Comparison of ENCODE assay signal across 1 cellular context in the genomic region with DNA sequence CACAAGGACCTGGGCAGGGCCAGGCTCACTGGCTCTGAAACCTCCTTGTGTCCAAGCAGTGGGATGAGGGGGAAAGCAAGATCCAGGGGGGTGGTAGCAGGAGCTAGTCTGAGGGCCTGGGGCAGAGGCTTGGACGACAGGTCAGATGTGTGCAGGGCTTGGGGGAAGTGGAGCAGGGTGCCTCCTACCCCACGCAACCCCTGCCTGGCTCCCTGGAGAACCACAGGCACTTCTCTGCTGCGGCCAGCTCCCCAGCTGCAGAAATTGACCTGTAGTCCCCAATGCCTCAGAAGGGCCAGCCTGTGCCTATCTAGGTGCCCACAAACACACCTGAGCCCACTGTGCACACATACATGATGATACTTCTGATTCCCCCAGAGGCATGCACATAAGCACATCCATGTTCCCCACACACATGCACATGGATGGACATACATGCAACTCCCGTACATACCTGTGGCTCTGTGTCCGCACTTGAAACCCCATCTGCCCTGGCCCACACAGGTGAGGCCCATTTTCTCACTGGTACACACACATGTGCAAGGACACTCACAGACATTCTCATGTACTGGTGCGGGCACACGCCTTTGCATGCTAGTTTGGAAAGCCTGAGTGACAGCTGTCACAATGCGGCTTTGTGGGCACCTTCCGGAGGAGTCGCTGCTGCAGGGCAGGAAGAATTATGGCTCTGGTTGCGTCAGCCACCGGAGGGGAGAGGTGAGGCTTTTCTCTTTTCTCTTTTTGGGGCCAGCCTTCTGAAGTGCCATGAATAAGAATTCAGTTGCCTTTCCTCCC.
TF ChIP-seq lines count a peak whose summit lies in the region.

No MANE protein-coding gene starts in this region.

TF ChIP-seq in GM23338, 12 proteins besides CTCF, POLR2A, EP300 and RAD21:
- no peak for TF ChIP-seq ZNF114 (CRISPR knock-in tag; IDR thresholded peaks at IDR 0.05)
- TF ChIP-seq CREB1 (CRISPR knock-in tag; IDR thresholded peaks at IDR 0.05; ENCODE audit: low read depth) = no peak
- TF ChIP-seq, protein P1, sequence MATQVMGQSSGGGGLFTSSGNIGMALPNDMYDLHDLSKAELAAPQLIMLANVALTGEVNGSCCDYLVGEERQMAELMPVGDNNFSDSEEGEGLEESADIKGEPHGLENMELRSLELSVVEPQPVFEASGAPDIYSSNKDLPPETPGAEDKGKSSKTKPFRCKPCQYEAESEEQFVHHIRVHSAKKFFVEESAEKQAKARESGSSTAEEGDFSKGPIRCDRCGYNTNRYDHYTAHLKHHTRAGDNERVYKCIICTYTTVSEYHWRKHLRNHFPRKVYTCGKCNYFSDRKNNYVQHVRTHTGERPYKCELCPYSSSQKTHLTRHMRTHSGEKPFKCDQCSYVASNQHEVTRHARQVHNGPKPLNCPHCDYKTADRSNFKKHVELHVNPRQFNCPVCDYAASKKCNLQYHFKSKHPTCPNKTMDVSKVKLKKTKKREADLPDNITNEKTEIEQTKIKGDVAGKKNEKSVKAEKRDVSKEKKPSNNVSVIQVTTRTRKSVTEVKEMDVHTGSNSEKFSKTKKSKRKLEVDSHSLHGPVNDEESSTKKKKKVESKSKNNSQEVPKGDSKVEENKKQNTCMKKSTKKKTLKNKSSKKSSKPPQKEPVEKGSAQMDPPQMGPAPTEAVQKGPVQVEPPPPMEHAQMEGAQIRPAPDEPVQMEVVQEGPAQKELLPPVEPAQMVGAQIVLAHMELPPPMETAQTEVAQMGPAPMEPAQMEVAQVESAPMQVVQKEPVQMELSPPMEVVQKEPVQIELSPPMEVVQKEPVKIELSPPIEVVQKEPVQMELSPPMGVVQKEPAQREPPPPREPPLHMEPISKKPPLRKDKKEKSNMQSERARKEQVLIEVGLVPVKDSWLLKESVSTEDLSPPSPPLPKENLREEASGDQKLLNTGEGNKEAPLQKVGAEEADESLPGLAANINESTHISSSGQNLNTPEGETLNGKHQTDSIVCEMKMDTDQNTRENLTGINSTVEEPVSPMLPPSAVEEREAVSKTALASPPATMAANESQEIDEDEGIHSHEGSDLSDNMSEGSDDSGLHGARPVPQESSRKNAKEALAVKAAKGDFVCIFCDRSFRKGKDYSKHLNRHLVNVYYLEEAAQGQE (IDR thresholded peaks at IDR 0.05; ENCODE audit: unreplicated experiment) = no peak
- no peak for TF ChIP-seq STAT1 (IDR thresholded peaks at IDR 0.05; ENCODE audit: unreplicated experiment)
- TF ChIP-seq ZNF331 (CRISPR knock-in tag; IDR thresholded peaks at IDR 0.05; ENCODE audit: low read depth) = no peak
- TF ChIP-seq NANOG (IDR thresholded peaks at IDR 0.05; ENCODE audit: borderline replicate concordance) = no peak
- no peak for TF ChIP-seq POLR2AphosphoS5 (IDR thresholded peaks at IDR 0.05; ENCODE audit: low read depth)
- TF ChIP-seq, protein P2, sequence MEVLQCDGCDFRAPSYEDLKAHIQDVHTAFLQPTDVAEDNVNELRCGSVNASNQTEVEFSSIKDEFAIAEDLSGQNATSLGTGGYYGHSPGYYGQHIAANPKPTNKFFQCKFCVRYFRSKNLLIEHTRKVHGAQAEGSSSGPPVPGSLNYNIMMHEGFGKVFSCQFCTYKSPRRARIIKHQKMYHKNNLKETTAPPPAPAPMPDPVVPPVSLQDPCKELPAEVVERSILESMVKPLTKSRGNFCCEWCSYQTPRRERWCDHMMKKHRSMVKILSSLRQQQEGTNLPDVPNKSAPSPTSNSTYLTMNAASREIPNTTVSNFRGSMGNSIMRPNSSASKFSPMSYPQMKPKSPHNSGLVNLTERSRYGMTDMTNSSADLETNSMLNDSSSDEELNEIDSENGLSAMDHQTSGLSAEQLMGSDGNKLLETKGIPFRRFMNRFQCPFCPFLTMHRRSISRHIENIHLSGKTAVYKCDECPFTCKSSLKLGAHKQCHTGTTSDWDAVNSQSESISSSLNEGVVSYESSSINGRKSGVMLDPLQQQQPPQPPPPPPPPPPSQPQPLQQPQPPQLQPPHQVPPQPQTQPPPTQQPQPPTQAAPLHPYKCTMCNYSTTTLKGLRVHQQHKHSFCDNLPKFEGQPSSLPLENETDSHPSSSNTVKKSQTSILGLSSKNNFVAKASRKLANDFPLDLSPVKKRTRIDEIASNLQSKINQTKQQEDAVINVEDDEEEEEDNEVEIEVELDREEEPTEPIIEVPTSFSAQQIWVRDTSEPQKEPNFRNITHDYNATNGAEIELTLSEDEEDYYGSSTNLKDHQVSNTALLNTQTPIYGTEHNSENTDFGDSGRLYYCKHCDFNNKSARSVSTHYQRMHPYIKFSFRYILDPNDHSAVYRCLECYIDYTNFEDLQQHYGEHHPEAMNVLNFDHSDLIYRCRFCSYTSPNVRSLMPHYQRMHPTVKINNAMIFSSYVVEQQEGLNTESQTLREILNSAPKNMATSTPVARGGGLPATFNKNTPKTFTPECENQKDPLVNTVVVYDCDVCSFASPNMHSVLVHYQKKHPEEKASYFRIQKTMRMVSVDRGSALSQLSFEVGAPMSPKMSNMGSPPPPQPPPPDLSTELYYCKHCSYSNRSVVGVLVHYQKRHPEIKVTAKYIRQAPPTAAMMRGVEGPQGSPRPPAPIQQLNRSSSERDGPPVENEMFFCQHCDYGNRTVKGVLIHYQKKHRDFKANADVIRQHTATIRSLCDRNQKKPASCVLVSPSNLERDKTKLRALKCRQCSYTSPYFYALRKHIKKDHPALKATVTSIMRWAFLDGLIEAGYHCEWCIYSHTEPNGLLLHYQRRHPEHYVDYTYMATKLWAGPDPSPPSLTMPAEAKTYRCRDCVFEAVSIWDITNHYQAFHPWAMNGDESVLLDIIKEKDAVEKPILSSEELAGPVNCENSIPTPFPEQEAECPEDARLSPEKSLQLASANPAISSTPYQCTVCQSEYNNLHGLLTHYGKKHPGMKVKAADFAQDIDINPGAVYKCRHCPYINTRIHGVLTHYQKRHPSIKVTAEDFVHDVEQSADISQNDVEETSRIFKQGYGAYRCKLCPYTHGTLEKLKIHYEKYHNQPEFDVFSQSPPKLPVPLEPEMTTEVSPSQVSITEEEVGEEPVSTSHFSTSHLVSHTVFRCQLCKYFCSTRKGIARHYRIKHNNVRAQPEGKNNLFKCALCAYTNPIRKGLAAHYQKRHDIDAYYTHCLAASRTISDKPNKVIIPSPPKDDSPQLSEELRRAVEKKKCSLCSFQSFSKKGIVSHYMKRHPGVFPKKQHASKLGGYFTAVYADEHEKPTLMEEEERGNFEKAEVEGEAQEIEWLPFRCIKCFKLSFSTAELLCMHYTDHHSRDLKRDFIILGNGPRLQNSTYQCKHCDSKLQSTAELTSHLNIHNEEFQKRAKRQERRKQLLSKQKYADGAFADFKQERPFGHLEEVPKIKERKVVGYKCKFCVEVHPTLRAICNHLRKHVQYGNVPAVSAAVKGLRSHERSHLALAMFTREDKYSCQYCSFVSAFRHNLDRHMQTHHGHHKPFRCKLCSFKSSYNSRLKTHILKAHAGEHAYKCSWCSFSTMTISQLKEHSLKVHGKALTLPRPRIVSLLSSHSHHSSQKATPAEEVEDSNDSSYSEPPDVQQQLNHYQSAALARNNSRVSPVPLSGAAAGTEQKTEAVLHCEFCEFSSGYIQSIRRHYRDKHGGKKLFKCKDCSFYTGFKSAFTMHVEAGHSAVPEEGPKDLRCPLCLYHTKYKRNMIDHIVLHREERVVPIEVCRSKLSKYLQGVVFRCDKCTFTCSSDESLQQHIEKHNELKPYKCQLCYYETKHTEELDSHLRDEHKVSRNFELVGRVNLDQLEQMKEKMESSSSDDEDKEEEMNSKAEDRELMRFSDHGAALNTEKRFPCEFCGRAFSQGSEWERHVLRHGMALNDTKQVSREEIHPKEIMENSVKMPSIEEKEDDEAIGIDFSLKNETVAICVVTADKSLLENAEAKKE (CRISPR knock-in tag; IDR thresholded peaks at IDR 0.05) = no peak
- TF ChIP-seq EZH2phosphoT487 (IDR thresholded peaks at IDR 0.05; ENCODE audit: unreplicated experiment) = no peak
- TF ChIP-seq, protein P3, sequence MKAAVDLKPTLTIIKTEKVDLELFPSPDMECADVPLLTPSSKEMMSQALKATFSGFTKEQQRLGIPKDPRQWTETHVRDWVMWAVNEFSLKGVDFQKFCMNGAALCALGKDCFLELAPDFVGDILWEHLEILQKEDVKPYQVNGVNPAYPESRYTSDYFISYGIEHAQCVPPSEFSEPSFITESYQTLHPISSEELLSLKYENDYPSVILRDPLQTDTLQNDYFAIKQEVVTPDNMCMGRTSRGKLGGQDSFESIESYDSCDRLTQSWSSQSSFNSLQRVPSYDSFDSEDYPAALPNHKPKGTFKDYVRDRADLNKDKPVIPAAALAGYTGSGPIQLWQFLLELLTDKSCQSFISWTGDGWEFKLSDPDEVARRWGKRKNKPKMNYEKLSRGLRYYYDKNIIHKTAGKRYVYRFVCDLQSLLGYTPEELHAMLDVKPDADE (IDR thresholded peaks at IDR 0.05) = no peak
- TF ChIP-seq EZH2 (IDR thresholded peaks at IDR 0.05; ENCODE audit: low read depth, unreplicated experiment) = no peak
- no peak for TF ChIP-seq JUNB (IDR thresholded peaks at IDR 0.05; ENCODE audit: unreplicated experiment)
